1 cellular context compared by ENCODE assay signal in the genomic region with DNA sequence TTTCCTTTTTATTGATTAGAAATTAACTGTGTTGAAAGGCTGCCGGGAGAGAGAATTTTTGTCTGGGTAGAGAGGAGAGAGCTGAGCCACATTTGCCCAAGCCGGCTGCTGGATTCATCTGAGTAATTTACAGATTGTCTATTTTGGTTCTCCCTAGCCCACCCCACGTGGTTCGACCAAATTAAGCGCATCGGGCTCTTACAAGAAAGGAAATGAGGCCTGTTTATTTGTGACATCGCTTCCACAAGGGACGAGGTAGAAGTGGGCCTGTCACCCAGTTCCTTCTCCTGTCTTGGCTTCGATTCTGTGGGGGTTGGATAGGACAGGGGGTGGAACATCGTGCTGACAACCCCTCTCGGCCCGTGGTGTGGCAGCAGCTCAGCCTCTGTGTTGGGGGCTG.
TF ChIP-seq lines count a peak whose summit lies in the region.

No MANE protein-coding gene starts in this region.

TF ChIP-seq in GM23338, 12 proteins besides CTCF, POLR2A, EP300 and RAD21 (continued from another document):
- TF ChIP-seq, protein P1, sequence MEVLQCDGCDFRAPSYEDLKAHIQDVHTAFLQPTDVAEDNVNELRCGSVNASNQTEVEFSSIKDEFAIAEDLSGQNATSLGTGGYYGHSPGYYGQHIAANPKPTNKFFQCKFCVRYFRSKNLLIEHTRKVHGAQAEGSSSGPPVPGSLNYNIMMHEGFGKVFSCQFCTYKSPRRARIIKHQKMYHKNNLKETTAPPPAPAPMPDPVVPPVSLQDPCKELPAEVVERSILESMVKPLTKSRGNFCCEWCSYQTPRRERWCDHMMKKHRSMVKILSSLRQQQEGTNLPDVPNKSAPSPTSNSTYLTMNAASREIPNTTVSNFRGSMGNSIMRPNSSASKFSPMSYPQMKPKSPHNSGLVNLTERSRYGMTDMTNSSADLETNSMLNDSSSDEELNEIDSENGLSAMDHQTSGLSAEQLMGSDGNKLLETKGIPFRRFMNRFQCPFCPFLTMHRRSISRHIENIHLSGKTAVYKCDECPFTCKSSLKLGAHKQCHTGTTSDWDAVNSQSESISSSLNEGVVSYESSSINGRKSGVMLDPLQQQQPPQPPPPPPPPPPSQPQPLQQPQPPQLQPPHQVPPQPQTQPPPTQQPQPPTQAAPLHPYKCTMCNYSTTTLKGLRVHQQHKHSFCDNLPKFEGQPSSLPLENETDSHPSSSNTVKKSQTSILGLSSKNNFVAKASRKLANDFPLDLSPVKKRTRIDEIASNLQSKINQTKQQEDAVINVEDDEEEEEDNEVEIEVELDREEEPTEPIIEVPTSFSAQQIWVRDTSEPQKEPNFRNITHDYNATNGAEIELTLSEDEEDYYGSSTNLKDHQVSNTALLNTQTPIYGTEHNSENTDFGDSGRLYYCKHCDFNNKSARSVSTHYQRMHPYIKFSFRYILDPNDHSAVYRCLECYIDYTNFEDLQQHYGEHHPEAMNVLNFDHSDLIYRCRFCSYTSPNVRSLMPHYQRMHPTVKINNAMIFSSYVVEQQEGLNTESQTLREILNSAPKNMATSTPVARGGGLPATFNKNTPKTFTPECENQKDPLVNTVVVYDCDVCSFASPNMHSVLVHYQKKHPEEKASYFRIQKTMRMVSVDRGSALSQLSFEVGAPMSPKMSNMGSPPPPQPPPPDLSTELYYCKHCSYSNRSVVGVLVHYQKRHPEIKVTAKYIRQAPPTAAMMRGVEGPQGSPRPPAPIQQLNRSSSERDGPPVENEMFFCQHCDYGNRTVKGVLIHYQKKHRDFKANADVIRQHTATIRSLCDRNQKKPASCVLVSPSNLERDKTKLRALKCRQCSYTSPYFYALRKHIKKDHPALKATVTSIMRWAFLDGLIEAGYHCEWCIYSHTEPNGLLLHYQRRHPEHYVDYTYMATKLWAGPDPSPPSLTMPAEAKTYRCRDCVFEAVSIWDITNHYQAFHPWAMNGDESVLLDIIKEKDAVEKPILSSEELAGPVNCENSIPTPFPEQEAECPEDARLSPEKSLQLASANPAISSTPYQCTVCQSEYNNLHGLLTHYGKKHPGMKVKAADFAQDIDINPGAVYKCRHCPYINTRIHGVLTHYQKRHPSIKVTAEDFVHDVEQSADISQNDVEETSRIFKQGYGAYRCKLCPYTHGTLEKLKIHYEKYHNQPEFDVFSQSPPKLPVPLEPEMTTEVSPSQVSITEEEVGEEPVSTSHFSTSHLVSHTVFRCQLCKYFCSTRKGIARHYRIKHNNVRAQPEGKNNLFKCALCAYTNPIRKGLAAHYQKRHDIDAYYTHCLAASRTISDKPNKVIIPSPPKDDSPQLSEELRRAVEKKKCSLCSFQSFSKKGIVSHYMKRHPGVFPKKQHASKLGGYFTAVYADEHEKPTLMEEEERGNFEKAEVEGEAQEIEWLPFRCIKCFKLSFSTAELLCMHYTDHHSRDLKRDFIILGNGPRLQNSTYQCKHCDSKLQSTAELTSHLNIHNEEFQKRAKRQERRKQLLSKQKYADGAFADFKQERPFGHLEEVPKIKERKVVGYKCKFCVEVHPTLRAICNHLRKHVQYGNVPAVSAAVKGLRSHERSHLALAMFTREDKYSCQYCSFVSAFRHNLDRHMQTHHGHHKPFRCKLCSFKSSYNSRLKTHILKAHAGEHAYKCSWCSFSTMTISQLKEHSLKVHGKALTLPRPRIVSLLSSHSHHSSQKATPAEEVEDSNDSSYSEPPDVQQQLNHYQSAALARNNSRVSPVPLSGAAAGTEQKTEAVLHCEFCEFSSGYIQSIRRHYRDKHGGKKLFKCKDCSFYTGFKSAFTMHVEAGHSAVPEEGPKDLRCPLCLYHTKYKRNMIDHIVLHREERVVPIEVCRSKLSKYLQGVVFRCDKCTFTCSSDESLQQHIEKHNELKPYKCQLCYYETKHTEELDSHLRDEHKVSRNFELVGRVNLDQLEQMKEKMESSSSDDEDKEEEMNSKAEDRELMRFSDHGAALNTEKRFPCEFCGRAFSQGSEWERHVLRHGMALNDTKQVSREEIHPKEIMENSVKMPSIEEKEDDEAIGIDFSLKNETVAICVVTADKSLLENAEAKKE (CRISPR knock-in tag; IDR thresholded peaks at IDR 0.05), result no peak
